ENCODE assay signal across 20 cellular contexts in genomic region chr4:126777649-126778048, GRCh38.
DNase-seq lines count a peak whose midpoint lies in the region; ATAC-seq, FAIRE-seq and TF ChIP-seq lines count a peak whose summit lies in the region.
"Had no signal": no experiment of that assay in that cellular context is flagged by ENCODE, and none has a peak within 500 bp of the region (broad histone marks: within the 10 kb centered on the region; RNA-seq: fewer than 3 reads in every experiment).

No MANE protein-coding gene starts in this region.

- no peak for TF ChIP-seq CTCF in chondrocyte (IDR thresholded peaks at IDR 0.05)
- TF ChIP-seq CTCF in keratinocyte (optimal IDR thresholded peaks at IDR 0.05 in 1 of 3, IDR thresholded peaks at IDR 0.05 in 1 of 3, conservative IDR thresholded peaks at IDR 0.05 in 1 of 3; ENCODE audit: extremely low read depth in 1 of 3, insufficient read depth in 2 of 3, low read length in 3 of 3) = no peak
- no peak for TF ChIP-seq CTCF in testis (IDR thresholded peaks at IDR 0.05)
- no peak for TF ChIP-seq CTCF in endodermal cell (conservative IDR thresholded peaks at IDR 0.05)

- peak; percentile 65 for DNase-seq in AG20443 (ENCODE audit: low spot score)
- DNase-seq in RCC 7860 (ENCODE audit: low spot score) = peak; percentile 13
- DNase-seq in chondrocyte (ENCODE audit: low spot score) = no peak
- no peak for DNase-seq in keratinocyte (ENCODE audit: low read depth, low spot score)
- no peak for DNase-seq in testis
- DNase-seq in MG63 = no peak
- no peak for DNase-seq in endodermal cell
- DNase-seq: activated CD4-positive, CD25-positive, alpha-beta regulatory T cell; activated CD8-positive, alpha-beta memory T cell treated with anti-CD3 and anti-CD28 coated beads, Interleukin-2, amount 50 U/mL, for 4 hours; BE2C; colonic mucosa; mucosa of descending colon; NCI-H1105 treated with DMSO at 0.1 percent for 48 hours; NCI-H345; thyroid gland had no signal

- TF ChIP-seq POLR2A in testis (IDR thresholded peaks at IDR 0.05) = no peak

- H3K9ac ChIP-seq in keratinocyte (ENCODE audit: control insufficient read depth, extremely low read depth, insufficient read depth, low read length) (peak overlapping the region; percentile 41), endodermal cell (ENCODE audit: extremely low read depth, low read length, poor library complexity, severe bottlenecking) (no peak overlapping the region)

- FAIRE-seq in RCC 7860 (lab: Jason Lieb, UNC) (no peak), keratinocyte (lab: Jason Lieb, UNC) (no peak)
- FAIRE-seq: GM12878 had no signal

- H3K4me1 Mint-ChIP-seq in chondrocyte (ENCODE audit: low read depth) (peaks cover 31% of the 10 kb centered on the region), endodermal cell (peaks cover 9% of the 10 kb centered on the region)
- H3K4me1 Mint-ChIP-seq: activated naive CD4-positive, alpha-beta T cell treated with anti-CD3 and anti-CD28 coated beads, Interleukin-2, amount 50 U/mL, for 24 hours had no signal

- H3K4me3 Mint-ChIP-seq in chondrocyte (ENCODE audit: unreplicated experiment) (no peak overlapping the region), endodermal cell (no peak overlapping the region)
- H3K4me3 Mint-ChIP-seq: activated naive CD4-positive, alpha-beta T cell treated with anti-CD3 and anti-CD28 coated beads, Interleukin-2, amount 50 U/mL, for 24 hours had no signal

- H3K27me3 ChIP-seq in keratinocyte (ENCODE audit: control insufficient read depth, extremely low read depth, insufficient read depth, low read length) (no peaks in the 10 kb centered on the region), testis (no peaks in the 10 kb centered on the region), MG63 (no peaks in the 10 kb centered on the region), endodermal cell (ENCODE audit: control insufficient read depth, insufficient read depth, low read length, poor library complexity, severe bottlenecking) (no peaks in the 10 kb centered on the region)
- H3K27me3 ChIP-seq: BE2C, colonic mucosa, gastroesophageal sphincter, thyroid gland had no signal

- peak overlapping the region; percentile 37 for H3K27ac Mint-ChIP-seq in chondrocyte (ENCODE audit: unreplicated experiment)
- no peak overlapping the region for H3K27ac Mint-ChIP-seq in endodermal cell
- H3K27ac Mint-ChIP-seq: activated naive CD4-positive, alpha-beta T cell treated with anti-CD3 and anti-CD28 coated beads, Interleukin-2, amount 50 U/mL, for 24 hours; progenitor cell of endocrine pancreas had no signal

- dilution Hi-C loops in keratinocyte (cut with MboI; ENCODE audit: extremely low pct_ligation_motif_present, low sequenced_read_pairs) = no loop called here

- H3K36me3 Mint-ChIP-seq in chondrocyte (ENCODE audit: low read depth) (no peaks in the 10 kb centered on the region), endodermal cell (ENCODE audit: low read depth) (no peaks in the 10 kb centered on the region)
- H3K36me3 Mint-ChIP-seq: activated naive CD4-positive, alpha-beta T cell treated with anti-CD3 and anti-CD28 coated beads, Interleukin-2, amount 50 U/mL, for 24 hours had no signal

- WGBS in testis, 2 donors = 65 to 76% methylated on average over 1 of the region's 1 CpG
- WGBS in endodermal cell (ENCODE audit: insufficient coverage in 1 of 2, insufficient read length in 1 of 2), 2 experiments = 81% methylated on average over 1 of the region's 1 CpG; no CpG with 5 or more reads in 1 of the 2 experiments

- no peaks in the 10 kb centered on the region for H3K9me3 ChIP-seq in keratinocyte (ENCODE audit: control insufficient read depth, low read depth, low read length)
- no peaks in the 10 kb centered on the region for H3K9me3 ChIP-seq in testis
- H3K9me3 ChIP-seq in MG63 = no peaks in the 10 kb centered on the region
- no peaks in the 10 kb centered on the region for H3K9me3 ChIP-seq in endodermal cell (ENCODE audit: control insufficient read depth, low read length)
- H3K9me3 ChIP-seq: BE2C, colonic mucosa, gastroesophageal sphincter, mucosa of descending colon, thyroid gland had no signal

- peaks cover 10% of the 10 kb centered on the region for H3K4me1 ChIP-seq in keratinocyte (ENCODE audit: control insufficient read depth, extremely low read depth, insufficient read depth, low read length)
- peaks cover 5% of the 10 kb centered on the region for H3K4me1 ChIP-seq in testis
- H3K4me1 ChIP-seq in endodermal cell (ENCODE audit: control insufficient read depth, insufficient read depth, low read length) = no peaks in the 10 kb centered on the region
- H3K4me1 ChIP-seq: BE2C, colonic mucosa had no signal

- peak overlapping the region; percentile 64 for H3K27ac ChIP-seq in keratinocyte (ENCODE audit: control insufficient read depth, insufficient read depth, low read length)
- no peak overlapping the region for H3K27ac ChIP-seq in testis
- H3K27ac ChIP-seq in endodermal cell (ENCODE audit: low read depth, low read length) = no peak overlapping the region
- H3K27ac ChIP-seq: colonic mucosa, gastroesophageal sphincter, thyroid gland had no signal

- intact Hi-C loops in testis (cut with DNase I; ENCODE audit: low total_unique reads) = no loop called here

- peaks cover 3% of the 10 kb centered on the region for H3K9me3 Mint-ChIP-seq in chondrocyte (ENCODE audit: low read depth)
- H3K9me3 Mint-ChIP-seq in endodermal cell = no peaks in the 10 kb centered on the region
- H3K9me3 Mint-ChIP-seq: activated naive CD4-positive, alpha-beta T cell treated with anti-CD3 and anti-CD28 coated beads, Interleukin-2, amount 50 U/mL, for 24 hours had no signal

- H4K20me1 ChIP-seq in keratinocyte (ENCODE audit: control insufficient read depth, extremely low read depth, insufficient read depth, low read length) = no peaks in the 10 kb centered on the region

- no peaks in the 10 kb centered on the region for H3K79me2 ChIP-seq in keratinocyte (ENCODE audit: control insufficient read depth, insufficient read depth, low read length)

- H3K27me3 Mint-ChIP-seq in chondrocyte (ENCODE audit: low read depth) (no peaks in the 10 kb centered on the region), endodermal cell (ENCODE audit: insufficient read depth) (no peaks in the 10 kb centered on the region)
- H3K27me3 Mint-ChIP-seq: activated naive CD4-positive, alpha-beta T cell treated with anti-CD3 and anti-CD28 coated beads, Interleukin-2, amount 50 U/mL, for 24 hours; progenitor cell of endocrine pancreas had no signal

- peak overlapping the region; percentile 26 for H2AFZ ChIP-seq in keratinocyte (ENCODE audit: control insufficient read depth, low read length)

- no peak for ATAC-seq in GM18517 (IDR thresholded peaks at IDR 0.05; ENCODE audit: unreplicated experiment)
- ATAC-seq: gastroesophageal sphincter, mucosa of descending colon had no signal

- no peaks in the 10 kb centered on the region for H3K9me1 ChIP-seq in keratinocyte (ENCODE audit: control insufficient read depth, extremely low read depth, insufficient read depth, low read length)

- H3K4me3 ChIP-seq in keratinocyte (ENCODE audit: control insufficient read depth in 2 of 3, extremely low read depth in 1 of 3, insufficient read depth in 2 of 3, low read depth in 1 of 3, low read length in 3 of 3) (peak overlapping the region in 2 of 3 experiments; percentile 61 to 67), testis (no peak overlapping the region), MG63 (no peak overlapping the region), endodermal cell (ENCODE audit: low read length) (no peak overlapping the region)
- H3K4me3 ChIP-seq: colonic mucosa, gastroesophageal sphincter, GM12878, mucosa of descending colon, thyroid gland had no signal

- H3K36me3 ChIP-seq in keratinocyte (ENCODE audit: control insufficient read depth in 2 of 2, extremely low read depth in 1 of 2, insufficient read depth in 2 of 2, low read length in 2 of 2) (no peaks in the 10 kb centered on the region), testis (ENCODE audit: low read depth, missing control alignments) (no peaks in the 10 kb centered on the region), MG63 (no peaks in the 10 kb centered on the region), endodermal cell (ENCODE audit: control insufficient read depth, insufficient read depth, low read length) (no peaks in the 10 kb centered on the region)
- H3K36me3 ChIP-seq: BE2C, colonic mucosa, gastroesophageal sphincter, thyroid gland had no signal

- H3K4me2 ChIP-seq in keratinocyte (ENCODE audit: control insufficient read depth, extremely low read depth, insufficient read depth, low read depth, low read length) = peak overlapping the region; percentile 77

Comparison
In these comparisons a context has a peak if more than half of its experiments do, and no peak if none do; other contexts are left out.
1. DNase-seq: peak in AG20443 (single experiment) and RCC 7860 (single experiment); none in chondrocyte (single experiment), keratinocyte (single experiment), testis (single experiment), MG63 (single experiment) and endodermal cell (single experiment).
2. H3K4me3 ChIP-seq: peak in keratinocyte (2 of 3); none in testis (0 of 2), MG63 (single experiment) and endodermal cell (single experiment).